ENCODE assay signal across 8 cellular contexts in the genomic region with DNA sequence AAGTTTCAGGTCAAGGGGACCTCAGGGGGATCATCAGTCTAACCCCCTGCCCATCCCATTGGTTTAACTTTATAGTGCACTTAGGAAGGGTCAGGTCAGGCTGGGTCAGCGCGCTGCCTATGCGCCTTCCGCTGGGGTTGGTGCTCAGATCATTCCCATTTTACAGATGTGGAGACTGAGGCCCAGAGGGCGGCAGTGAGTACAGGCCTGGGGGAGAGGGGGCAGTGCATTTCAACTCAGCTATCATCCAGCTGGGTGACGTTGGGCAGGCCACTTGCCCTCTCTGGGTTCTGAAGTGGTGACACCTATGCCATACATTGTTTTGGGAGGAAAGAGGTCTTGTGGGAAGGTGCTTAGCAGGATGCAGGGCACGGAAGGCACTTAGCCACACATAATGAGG.
"Had no signal": no experiment of that assay in that cellular context is flagged by ENCODE, and none has a peak within 500 bp of the region (broad histone marks: within the 10 kb centered on the region; RNA-seq: fewer than 3 reads in every experiment).

No MANE protein-coding gene starts in this region.

- H3K9ac ChIP-seq: GM23248 had no signal

- FAIRE-seq: H54, HTR-8/SVneo had no signal

- H3K27ac ChIP-seq: GM23248 had no signal

- H3K4me3 ChIP-seq: GM23248 had no signal

- H3K4me1 Mint-ChIP-seq: IgD-negative memory B cell had no signal

- H3K9me3 Mint-ChIP-seq: IgD-negative memory B cell had no signal

- DNase-seq: GM23248, GOT3, H9, HCEC 1CT, KG1 had no signal

- H2AFZ ChIP-seq: GM23248 had no signal

- H3K27me3 Mint-ChIP-seq: IgD-negative memory B cell had no signal
